8 cellular contexts compared by ENCODE assay signal in the genomic region with DNA sequence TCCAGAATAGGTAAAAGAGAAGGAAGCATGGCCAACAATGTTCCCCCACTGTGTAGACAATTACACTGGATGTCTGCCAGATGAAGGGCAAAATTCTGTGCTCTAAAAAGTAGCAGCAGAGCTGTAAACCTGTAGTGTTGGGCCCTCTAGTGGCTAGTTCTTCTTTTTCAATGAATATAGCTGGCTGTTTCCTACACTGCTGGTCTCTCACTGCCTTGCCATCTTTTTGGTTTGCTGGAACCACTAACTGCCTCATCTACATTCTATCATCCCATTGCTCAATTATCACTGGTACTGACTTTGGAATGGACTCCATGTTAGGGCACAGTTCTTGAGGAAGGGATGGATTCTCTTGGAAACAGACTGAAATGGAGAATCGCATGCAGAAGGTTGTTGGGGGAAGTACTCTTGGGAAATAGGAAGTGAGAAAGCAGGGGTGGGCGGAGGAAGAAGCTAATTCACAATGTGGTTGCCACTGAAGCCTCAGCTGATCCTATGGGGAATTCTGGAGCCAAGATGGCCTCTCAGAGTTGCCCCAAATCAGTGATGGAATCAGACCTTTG. TPM values are rescaled to one million over a fixed set of nuclear protein-coding genes. Genes with fewer than 3 reads are reported as not detected.
DNase-seq lines count a peak whose midpoint lies in the region; ATAC-seq and TF ChIP-seq lines count a peak whose summit lies in the region.

No MANE protein-coding gene starts in this region.

- H3K27me3 Mint-ChIP-seq in CD8-positive, alpha-beta memory T cell, result peaks cover 10 to 16% of the 10 kb centered on the region in 2 donors

- H3K36me3 Mint-ChIP-seq in CD8-positive, alpha-beta memory T cell, result peaks cover 0 to 2% (median 0%) of the 10 kb centered on the region in 3 donors

- DNase-seq in CD8-positive, alpha-beta memory T cell, result peak in 3 of 5 donors; percentile 51 to 65 (median 52)
- peak; percentile 42 for DNase-seq in NCI-H1048 (lab: John Stamatoyannopoulos, UW)
- peak; percentile 91 to 92 for DNase-seq in SHP77 (lab: John Stamatoyannopoulos, UW)
- peak; percentile 94 for DNase-seq in adipocyte (ENCODE audit: low read depth)
- DNase-seq in left ventricle myocardium superior, result no peak
- DNase-seq in gastrocnemius medialis, result peak in 1 of 2 donors; percentile 28

- peaks cover 0 to 4% (median 0%) of the 10 kb centered on the region in 3 donors for H3K4me1 Mint-ChIP-seq in CD8-positive, alpha-beta memory T cell

- no peaks in the 10 kb centered on the region for H3K36me3 ChIP-seq in CD8-positive, alpha-beta memory T cell (ENCODE audit: insufficient read depth, low read length)
- H3K36me3 ChIP-seq in adipocyte (ENCODE audit: control insufficient read depth, insufficient read depth, low read length, severe bottlenecking) (no peaks in the 10 kb centered on the region), gastrocnemius medialis (no peaks in the 10 kb centered on the region)

- no peak overlapping the region for H3K4me3 Mint-ChIP-seq in CD8-positive, alpha-beta memory T cell

- H3K9me3 Mint-ChIP-seq in CD8-positive, alpha-beta memory T cell, result no peaks in the 10 kb centered on the region

- no peaks in the 10 kb centered on the region for H3K27me3 ChIP-seq in CD8-positive, alpha-beta memory T cell (ENCODE audit: insufficient read depth, low read length, poor library complexity, severe bottlenecking)
- H3K27me3 ChIP-seq in adipocyte (replicated peaks; ENCODE audit: control insufficient read depth, insufficient read depth, low read length), result peaks cover 6% of the 10 kb centered on the region
- H3K27me3 ChIP-seq in gastrocnemius medialis, result no peaks in the 10 kb centered on the region

- TF ChIP-seq POLR2A in gastrocnemius medialis (IDR thresholded peaks at IDR 0.05), result no peak

- no peak overlapping the region for H3K4me3 ChIP-seq in CD8-positive, alpha-beta memory T cell (ENCODE audit: low read length)
- H3K4me3 ChIP-seq in adipocyte (ENCODE audit: low read length) (no peak overlapping the region), gastrocnemius medialis (no peak overlapping the region)

- H3K9me3 ChIP-seq in CD8-positive, alpha-beta memory T cell (ENCODE audit: low read length), result no peaks in the 10 kb centered on the region
- H3K9me3 ChIP-seq in adipocyte (ENCODE audit: control insufficient read depth, low read length) (no peaks in the 10 kb centered on the region), gastrocnemius medialis (no peaks in the 10 kb centered on the region)

- H3K9ac ChIP-seq in adipocyte (ENCODE audit: low read length), result no peak overlapping the region

- no peaks in the 10 kb centered on the region for H3K4me1 ChIP-seq in CD8-positive, alpha-beta memory T cell (ENCODE audit: insufficient read depth, low read length)
- no peaks in the 10 kb centered on the region for H3K4me1 ChIP-seq in adipocyte (ENCODE audit: control insufficient read depth, insufficient read depth, low read length)
- peaks cover 8 to 9% of the 10 kb centered on the region in 2 donors for H3K4me1 ChIP-seq in gastrocnemius medialis

- ATAC-seq in GM21390 (IDR thresholded peaks at IDR 0.05; ENCODE audit: unreplicated experiment) (peak; percentile 57), left ventricle myocardium superior (peak; percentile 87), gastrocnemius medialis (peak; percentile 71 to 78), HG03354 (IDR thresholded peaks at IDR 0.05; ENCODE audit: poor library complexity, severe bottlenecking, unreplicated experiment) (no peak)

- H3K27ac Mint-ChIP-seq in CD8-positive, alpha-beta memory T cell, result no peak overlapping the region

- peak; percentile 52 to 79 (median 74) for TF ChIP-seq CTCF in gastrocnemius medialis (IDR thresholded peaks at IDR 0.05 in 4 of 5, conservative IDR thresholded peaks at IDR 0.05 in 1 of 5)

- H3K27ac ChIP-seq in CD8-positive, alpha-beta memory T cell (ENCODE audit: low read depth, low read length), result no peak overlapping the region
- no peak overlapping the region for H3K27ac ChIP-seq in gastrocnemius medialis

- intact Hi-C loops in left ventricle myocardium superior (cut with micrococcal nuclease), result loop anchor here (5.0 kb wide), 2 partner anchors 62 to 192 kb away; no protein-coding TSS in a partner anchor
- intact Hi-C loops in gastrocnemius medialis (cut with DNase I; ENCODE audit: low total_unique reads), result loop anchor here (1.0 to 2.0 kb wide), 2 partner anchors 61 to 195 kb away; no protein-coding TSS in a partner anchor

- CTCF ChIA-PET in CD8-positive, alpha-beta memory T cell (lab: Charles Lee), result interaction anchor here (0.8 to 12.4 kb wide), 21 partner anchors 8 to 263 kb away, joined by 3 to 166 read pairs (median 6); partner anchors contain the start of genes LIPT2 and PGM2L1

- POLR2A ChIA-PET in CD8-positive, alpha-beta memory T cell (lab: Charles Lee), result interaction anchor here (1.1 kb wide), 1 partner anchor 60 kb away, joined by 3 read pairs; no protein-coding TSS in a partner anchor

- in situ Hi-C loops in gastrocnemius medialis (cut with MboI; ENCODE audit: low sequenced_read_pairs in 4 of 4), result loop anchor here in 3 of 4 donors (5.0 to 10.0 kb wide), 4 partner anchors 55 to 195 kb away; partner anchors contain the start of gene PGM2L1 (in 1 of the 3)

RNA-seq across cellular contexts. Expression of gene KCNE3, which starts 17.9 kb away (rescaled TPM):
- total RNA-seq in CD8-positive, alpha-beta memory T cell, result under 1 TPM in 1 of 2 experiments, not detected in 1; 0.07 TPM
- polyA plus RNA-seq in CD8-positive, alpha-beta memory T cell, result not detected
- total RNA-seq in left ventricle myocardium superior (2.3 TPM), gastrocnemius medialis (1 to 10 TPM in 2 of 4 donors, under 1 TPM in 2; 0.24 to 2.8 (median 1.1) TPM)

RNA-seq across cellular contexts. Expression of gene LIPT2, which starts 44.1 kb away (rescaled TPM):
- total RNA-seq in CD8-positive, alpha-beta memory T cell, result 1 to 10 TPM; 4.0 to 6.1 TPM
- polyA plus RNA-seq in CD8-positive, alpha-beta memory T cell, result 17.0 TPM
- total RNA-seq in left ventricle myocardium superior (1.7 TPM), gastrocnemius medialis (10 to 100 TPM in 1 of 4 donors, 1 to 10 TPM in 3; 3.5 to 11.2 (median 8.3) TPM)

RNA-seq across cellular contexts. Expression of gene PGM2L1, which starts 51.2 kb away (rescaled TPM):
- 1 to 10 TPM; 9.6 to 9.8 TPM for total RNA-seq in CD8-positive, alpha-beta memory T cell
- 4.6 TPM for polyA plus RNA-seq in CD8-positive, alpha-beta memory T cell
- total RNA-seq in left ventricle myocardium superior (1.7 TPM), gastrocnemius medialis (1 to 10 TPM; 3.7 to 9.7 (median 7.9) TPM)
